Comparison of ENCODE assay signal across 28 cellular contexts in the genomic region with DNA sequence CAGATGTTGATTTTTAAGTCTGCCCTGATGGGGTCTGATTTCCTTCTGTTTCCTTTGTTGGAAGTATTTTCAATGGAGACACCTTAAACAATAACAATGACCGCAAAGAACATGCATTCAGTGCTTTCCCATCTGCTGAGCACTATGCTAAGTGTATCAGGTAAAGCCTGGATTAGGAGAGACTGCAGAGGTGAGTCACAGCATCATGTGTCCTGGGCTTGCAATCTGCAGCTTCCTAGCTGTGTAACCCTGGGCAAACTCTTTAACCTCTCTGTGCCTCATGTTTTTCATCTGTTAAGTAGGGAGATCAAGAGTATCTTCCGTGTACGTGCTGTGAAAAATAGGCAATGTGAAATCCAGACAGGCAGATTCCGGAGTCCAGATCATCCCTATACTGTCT. TPM values are rescaled to one million over a fixed set of nuclear protein-coding genes. Genes with fewer than 3 reads are reported as not detected.
DNase-seq lines count a peak whose midpoint lies in the region; ATAC-seq and TF ChIP-seq lines count a peak whose summit lies in the region.
"Had no signal": no experiment of that assay in that cellular context is flagged by ENCODE, and none has a peak within 500 bp of the region (broad histone marks: within the 10 kb centered on the region; RNA-seq: fewer than 3 reads in every experiment).

No MANE protein-coding gene starts in this region.

- 61% methylated on average over 4 of the region's 4 CpGs for WGBS in suprapubic skin

- H3K4me3 Mint-ChIP-seq in WTC11, result no peak overlapping the region
- H3K4me3 Mint-ChIP-seq: CD14-positive monocyte; CD8-positive, alpha-beta memory T cell had no signal

- POLR2A ChIA-PET in WTC11 (lab: Charles Lee), result no interaction called here

- H3K36me3 Mint-ChIP-seq in WTC11, result no peaks in the 10 kb centered on the region
- H3K36me3 Mint-ChIP-seq: CD14-positive monocyte; CD8-positive, alpha-beta memory T cell had no signal

- no peak for TF ChIP-seq EP300 in suprapubic skin (IDR thresholded peaks at IDR 0.05)

- no peak overlapping the region for H3K4me2 ChIP-seq in Karpas-422 (ENCODE audit: low read depth, low read length, poor library complexity, severe bottlenecking)

- no peak overlapping the region for H3K27ac Mint-ChIP-seq in WTC11
- H3K27ac Mint-ChIP-seq: CD14-positive monocyte; CD8-positive, alpha-beta memory T cell had no signal

- no peaks in the 10 kb centered on the region for H3K9me2 ChIP-seq in Karpas-422 (replicated peaks; ENCODE audit: insufficient read depth, low read length)

- H3K36me3 ChIP-seq in Karpas-422 (ENCODE audit: insufficient read depth, low read length) (no peaks in the 10 kb centered on the region), suprapubic skin (no peaks in the 10 kb centered on the region)
- H3K36me3 ChIP-seq: BE2C had no signal

- ATAC-seq in WTC11, result no peak
- ATAC-seq: HepG2 had no signal

- H3K79me2 ChIP-seq in Karpas-422 (ENCODE audit: low read length), result no peaks in the 10 kb centered on the region

- no peaks in the 10 kb centered on the region for H4K20me1 ChIP-seq in Karpas-422 (ENCODE audit: insufficient read depth, low read depth, low read length)

- no peak overlapping the region for H2AFZ ChIP-seq in Karpas-422 (ENCODE audit: low read length)

- peaks cover 8% of the 10 kb centered on the region; the same call in 1 of the 2 replicates for H3K27me3 Mint-ChIP-seq in WTC11 (ENCODE audit: low read depth)

- no peaks in the 10 kb centered on the region for H3K27me3 ChIP-seq in Karpas-422 (ENCODE audit: low read length)
- H3K27me3 ChIP-seq in suprapubic skin, result peaks cover 11% of the 10 kb centered on the region
- H3K27me3 ChIP-seq: BE2C had no signal

- TF ChIP-seq CTCF in WTC11 (IDR thresholded peaks at IDR 0.05) (no peak), suprapubic skin (IDR thresholded peaks at IDR 0.05) (no peak)

- no peak overlapping the region for H3K9ac ChIP-seq in Karpas-422 (ENCODE audit: low read length)

- CTCF ChIA-PET in WTC11 (lab: Charles Lee), result interaction anchor here (1.5 kb wide), 1 partner anchor 35 kb away, joined by 3 read pairs; no protein-coding TSS in a partner anchor

- H3K4me3 ChIP-seq in Karpas-422 (ENCODE audit: low read length), result no peak overlapping the region
- no peak overlapping the region for H3K4me3 ChIP-seq in suprapubic skin

- no peak for TF ChIP-seq POLR2A in suprapubic skin (IDR thresholded peaks at IDR 0.05)

- H3K27ac ChIP-seq in epithelial cell of prostate (no peak overlapping the region), Karpas-422 (ENCODE audit: low read length) (no peak overlapping the region), suprapubic skin (no peak overlapping the region)
- H3K27ac ChIP-seq: 22Rv1 had no signal

- no peaks in the 10 kb centered on the region for H3K4me1 Mint-ChIP-seq in WTC11
- H3K4me1 Mint-ChIP-seq: CD14-positive monocyte; CD8-positive, alpha-beta memory T cell had no signal

- peak; percentile 36 for DNase-seq in NCI-H82 (lab: John Stamatoyannopoulos, UW)
- no peak for DNase-seq in NCI-H82 treated with DMSO at 0.1 percent for 48 hours (lab: John Stamatoyannopoulos, UW; ENCODE audit: unreplicated experiment)
- DNase-seq in WTC11 (ENCODE audit: low spot score), result no peak
- DNase-seq in epithelial cell of prostate (ENCODE audit: low read depth, low spot score), result peak; percentile 5
- peak; percentile 11 for DNase-seq in renal cortical epithelial cell (ENCODE audit: low read depth)
- no peak for DNase-seq in nucleus accumbens (lab: John Stamatoyannopoulos, UW)
- no peak for DNase-seq in Karpas-422
- DNase-seq in suprapubic skin (ENCODE audit: low spot score in 2 of 2), result no peak
- DNase-seq: ACHN; BE2C; CD8-positive, alpha-beta memory T cell; DMS79 treated with DMSO at 0.1 percent for 48 hours; GF-D8; H7; Kasumi-1; MV-4-11; NCI-H1105; NCI-H1436 treated with DMSO at 0.1 percent for 48 hours; NCI-H187 treated with DMSO at 0.1 percent for 48 hours; NCI-H446; NCI-H524 treated with DMSO at 0.1 percent for 48 hours; RPMI8226; SHP77 had no signal

- no peaks in the 10 kb centered on the region for H3K4me1 ChIP-seq in Karpas-422 (ENCODE audit: low read length)
- no peaks in the 10 kb centered on the region for H3K4me1 ChIP-seq in suprapubic skin

- H3K9me3 ChIP-seq in Karpas-422 (ENCODE audit: low read length) (no peaks in the 10 kb centered on the region), suprapubic skin (no peaks in the 10 kb centered on the region)
- H3K9me3 ChIP-seq: BE2C had no signal

- H3K9me3 Mint-ChIP-seq in WTC11, result no peaks in the 10 kb centered on the region
- H3K9me3 Mint-ChIP-seq: CD14-positive monocyte; CD8-positive, alpha-beta memory T cell had no signal

TF ChIP-seq in WTC11, 78 proteins besides CTCF, POLR2A, EP300 and RAD21:
- TF ChIP-seq SOX15 (CRISPR knock-in tag; IDR thresholded peaks at IDR 0.05) (no peak), PRDM15 (CRISPR knock-in tag; IDR thresholded peaks at IDR 0.05) (0 out of 2 replicates have a peak, but pooled peaks have one; percentile 10), ZNF423 (CRISPR knock-in tag; IDR thresholded peaks at IDR 0.05) (no peak), ZNF138 (CRISPR knock-in tag; conservative IDR thresholded peaks at IDR 0.05) (no peak), ZNF121 (CRISPR knock-in tag; IDR thresholded peaks at IDR 0.05) (no peak), USF1 (CRISPR knock-in tag; IDR thresholded peaks at IDR 0.05) (no peak), ELF4 (CRISPR knock-in tag; IDR thresholded peaks at IDR 0.05; ENCODE audit: low read depth) (no peak)
- TF ChIP-seq, protein P1, sequence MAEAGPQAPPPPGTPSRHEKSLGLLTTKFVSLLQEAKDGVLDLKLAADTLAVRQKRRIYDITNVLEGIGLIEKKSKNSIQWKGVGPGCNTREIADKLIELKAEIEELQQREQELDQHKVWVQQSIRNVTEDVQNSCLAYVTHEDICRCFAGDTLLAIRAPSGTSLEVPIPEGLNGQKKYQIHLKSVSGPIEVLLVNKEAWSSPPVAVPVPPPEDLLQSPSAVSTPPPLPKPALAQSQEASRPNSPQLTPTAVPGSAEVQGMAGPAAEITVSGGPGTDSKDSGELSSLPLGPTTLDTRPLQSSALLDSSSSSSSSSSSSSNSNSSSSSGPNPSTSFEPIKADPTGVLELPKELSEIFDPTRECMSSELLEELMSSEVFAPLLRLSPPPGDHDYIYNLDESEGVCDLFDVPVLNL (CRISPR knock-in tag; IDR thresholded peaks at IDR 0.05; ENCODE audit: borderline replicate concordance, low read depth), result no peak

RNA-seq across cellular contexts. Expression of gene CHRNB4, which starts 13.3 kb away (rescaled TPM):
- total RNA-seq in WTC11 (2021) (3.7 to 10.1 TPM (median 4.0 TPM) in 3 replicates), renal cortical epithelial cell (0.15 TPM in 1 of 2 replicates, not detected in the other), suprapubic skin (under 1 TPM in 1 of 4 donors, not detected in 3; 0.47 TPM)
- not detected in 2 replicates for total RNA-seq in Karpas-422 (2014; rRNA removed; shearing (Covaris generic); ENCODE audit: low replicate concordance)
- total RNA-seq: CD8-positive, alpha-beta memory T cell; HepG2; HT1080; M059J had no signal

RNA-seq across cellular contexts. Expression of gene CHRNA3, which starts 33.5 kb away (rescaled TPM):
- total RNA-seq in WTC11 (2021) (2.2 to 4.4 TPM (median 3.2 TPM) in 3 replicates), renal cortical epithelial cell (not detected in 2 replicates), suprapubic skin (1 to 10 TPM in 2 of 4 donors, under 1 TPM in 1, not detected in 1; 0.70 to 1.9 (median 1.6) TPM)
- not detected in 2 replicates for total RNA-seq in Karpas-422 (2014; rRNA removed; shearing (Covaris generic); ENCODE audit: low replicate concordance)
- total RNA-seq: CD8-positive, alpha-beta memory T cell; HepG2; HT1080; M059J had no signal

Comparison
In these comparisons a context has a peak if more than half of its experiments do, and no peak if none do; other contexts are left out.
1. DNase-seq: peak in NCI-H82 (single experiment), epithelial cell of prostate (single experiment) and renal cortical epithelial cell (single experiment); none in NCI-H82 treated with DMSO at 0.1 percent for 48 hours (single experiment), WTC11 (single experiment), nucleus accumbens (0 of 56), Karpas-422 (single experiment) and suprapubic skin (0 of 2).